Comparison of ENCODE assay signal across 8 cellular contexts in the genomic region with DNA sequence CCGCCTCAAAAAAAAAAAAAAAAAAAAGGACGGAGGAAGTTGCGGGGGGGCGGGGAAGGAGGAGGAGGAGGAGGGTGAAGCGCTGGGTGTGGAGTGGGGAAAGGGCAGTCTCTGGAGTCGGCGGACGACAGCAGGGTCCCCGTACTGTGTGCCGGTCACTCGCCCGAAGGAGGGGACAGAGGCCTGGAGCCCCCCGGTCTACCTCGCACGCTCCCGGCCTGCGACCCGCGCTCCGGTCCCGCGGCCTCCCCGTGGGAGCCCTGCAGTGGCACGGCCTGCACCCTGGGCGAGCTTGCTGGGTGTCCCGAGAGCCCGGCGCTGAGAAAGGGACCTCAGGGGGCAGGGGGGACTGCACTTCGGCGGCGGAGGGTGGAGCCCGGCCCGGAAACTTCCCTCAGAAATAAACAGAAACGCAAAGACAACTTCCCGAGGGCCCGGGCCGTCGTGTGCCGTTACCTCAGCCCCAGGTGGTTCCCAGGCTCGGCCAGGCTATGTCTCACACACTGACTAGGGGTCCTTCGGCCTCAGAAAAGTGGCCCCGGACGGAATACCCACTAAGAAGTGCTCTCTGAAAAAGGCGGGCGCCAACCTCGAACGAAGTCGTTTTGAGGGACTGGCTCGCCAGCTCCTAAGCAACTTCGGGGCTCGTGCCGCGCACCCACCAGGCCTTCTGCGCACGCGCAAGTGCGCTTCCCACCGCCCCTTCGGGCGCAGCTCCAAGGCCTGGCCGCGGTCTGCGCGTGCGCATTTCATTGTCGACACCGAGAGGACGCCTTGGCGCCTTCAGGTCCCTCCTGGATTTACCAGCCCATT. TPM values are rescaled to one million over a fixed set of nuclear protein-coding genes. Genes with fewer than 3 reads are reported as not detected.
DNase-seq lines count a peak whose midpoint lies in the region; ATAC-seq and TF ChIP-seq lines count a peak whose summit lies in the region.

Gene MAJIN, minus strand, starts transcription at position 688 of the 813 bp plus-strand sequence. CDS start 12,703 bp downstream, outside the sequence.

- H3K4me1 ChIP-seq in breast epithelium = no peaks in the 10 kb centered on the region

- H3K4me3 ChIP-seq in breast epithelium = peak within 1 kb of the TSS; percentile 17 to 58 (median 45)

- H3K36me3 ChIP-seq in breast epithelium = no peaks in the 10 kb centered on the region

- H3K27me3 ChIP-seq in breast epithelium = no peaks in the 10 kb centered on the region

- intact Hi-C loops in breast epithelium (cut with DNase I; ENCODE audit: low total_unique reads) = loop anchor here (5.0 kb wide), 1 partner anchor 1721 kb away; no protein-coding TSS in a partner anchor

- ATAC-seq in HG03039 (IDR thresholded peaks at IDR 0.05; ENCODE audit: unreplicated experiment) = no peak

- no peak for TF ChIP-seq CTCF in breast epithelium (IDR thresholded peaks at IDR 0.05)

- no peak within 1 kb of the TSS for H3K27ac ChIP-seq in breast epithelium

- no peak for TF ChIP-seq POLR2A in breast epithelium (IDR thresholded peaks at IDR 0.05)

- H3K9me3 ChIP-seq in breast epithelium = no peaks in the 10 kb centered on the region

- peak; percentile 58 for DNase-seq in GM03348 (ENCODE audit: low spot score)
- peak; percentile 78 for DNase-seq in activated CD4-positive, CD25-positive, alpha-beta regulatory T cell treated with anti-CD3 and anti-CD28 coated beads, Interleukin-2, amount 50 U/mL, for 16 hours (ENCODE audit: low read depth, low spot score)
- DNase-seq in breast epithelium (ENCODE audit: low spot score in 2 of 2) = peak; percentile 47 to 69
- DNase-seq in islet precursor cell = peak; percentile 68
- peak; percentile 78 to 88 (median 87) for DNase-seq in stimulated activated CD4-positive, alpha-beta T cell treated with anti-CD3 and anti-CD28 coated beads, Interleukin-12 subunit alpha, Interleukin-12 subunit beta, amount 100 ng/mL, for 48 hours (ENCODE audit: low read depth in 2 of 3, low spot score in 1 of 3)
- DNase-seq in SIG-M5 (lab: John Stamatoyannopoulos, UW) = no peak
- DNase-seq in NCI-H146 (lab: John Stamatoyannopoulos, UW) = no peak

RNA-seq across cellular contexts. Expression of gene MAJIN, which starts in this region (rescaled TPM):
- total RNA-seq in breast epithelium = not detected

Comparison
In these comparisons a context has a peak if more than half of its experiments do, and no peak if none do; other contexts are left out.
1. Peak in DNase-seq and H3K4me3 ChIP-seq in breast epithelium; RNA of the gene not detected or under 1 TPM.
2. DNase-seq: peak in GM03348 (single experiment), activated CD4-positive, CD25-positive, alpha-beta regulatory T cell treated with anti-CD3 and anti-CD28 coated beads, Interleukin-2, amount 50 U/mL, for 16 hours (single experiment), islet precursor cell (single experiment) and stimulated activated CD4-positive, alpha-beta T cell treated with anti-CD3 and anti-CD28 coated beads, Interleukin-12 subunit alpha, Interleukin-12 subunit beta, amount 100 ng/mL, for 48 hours (3 of 3); none in SIG-M5 (single experiment) and NCI-H146 (single experiment).